In genomic region chr5:140607031-140607430, GRCh38 we compare ENCODE assay signal across 2 cellular contexts.
A peak's percentile ranks its signal among the peaks of the same experiment; 100 is the strongest.
TF ChIP-seq lines count a peak whose summit lies in the region.

No MANE protein-coding gene starts in this region.

TF ChIP-seq in SK-N-SH treated with all-trans-retinoic acid at 6 μM for 48 hours, 23 proteins besides CTCF, POLR2A, EP300 and RAD21:
- no peak for TF ChIP-seq POU6F1 (CRISPR knock-in tag; IDR thresholded peaks at IDR 0.05; ENCODE audit: borderline replicate concordance, low read depth)
- TF ChIP-seq ZNF8 (CRISPR knock-in tag; IDR thresholded peaks at IDR 0.05), result no peak
- no peak for TF ChIP-seq CREB5 (CRISPR knock-in tag; IDR thresholded peaks at IDR 0.05; ENCODE audit: low read depth)
- peak; percentile 78 for TF ChIP-seq ISL1 (CRISPR knock-in tag; IDR thresholded peaks at IDR 0.05)

TF ChIP-seq in SK-N-SH, 30 proteins besides CTCF, POLR2A, EP300 and RAD21:
- TF ChIP-seq PBX3 (IDR thresholded peaks at IDR 0.05) (no peak), USF1 (IDR thresholded peaks at IDR 0.05; ENCODE audit: borderline replicate concordance, low read depth) (no peak), USF2 (IDR thresholded peaks at IDR 0.05; ENCODE audit: borderline replicate concordance, low read depth, low read length) (no peak), ELF1 (IDR thresholded peaks at IDR 0.05) (no peak), MXI1 (IDR thresholded peaks at IDR 0.05; ENCODE audit: low read depth, low read length) (no peak), RXRA (IDR thresholded peaks at IDR 0.05; ENCODE audit: borderline replicate concordance, low read depth) (no peak)
TF ChIP-seq in SK-N-SH: peak in this region for 0.
